ENCODE assay signal across 28 cellular contexts in the genomic region with DNA sequence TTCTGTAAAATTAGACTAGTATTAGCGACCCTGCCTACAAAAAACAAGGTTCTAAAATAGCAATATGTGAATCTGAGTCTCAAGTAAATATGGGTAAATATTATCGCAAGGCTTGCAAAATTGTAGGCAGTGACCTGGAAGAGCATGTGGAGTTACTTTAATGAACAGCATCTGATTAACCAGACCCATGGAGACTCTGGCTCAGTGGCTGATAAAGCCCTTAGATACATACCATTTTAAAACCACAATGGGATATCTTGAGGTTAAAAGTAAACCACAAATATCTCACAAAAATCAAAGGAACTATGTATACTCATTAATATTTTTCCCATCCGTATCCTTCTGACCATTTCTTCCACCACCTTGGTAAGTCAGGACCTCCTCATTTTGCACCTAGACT.
DNase-seq lines count a peak whose midpoint lies in the region; ATAC-seq and TF ChIP-seq lines count a peak whose summit lies in the region.
"Had no signal": no experiment of that assay in that cellular context is flagged by ENCODE, and none has a peak within 500 bp of the region (broad histone marks: within the 10 kb centered on the region; RNA-seq: fewer than 3 reads in every experiment).

No MANE protein-coding gene starts in this region.

- DNase-seq in AG09319 (ENCODE audit: extremely low read depth, low read depth) (peak; percentile 44), M059J (ENCODE audit: low read depth) (peak; percentile 76), astrocyte of the spinal cord (ENCODE audit: low read depth, low spot score) (peak; percentile 77), kidney glomerular epithelial cell (lab: John Stamatoyannopoulos, UW) (peak; percentile 29), left lobe of liver (ENCODE audit: low spot score) (no peak), D341Med (ENCODE audit: low spot score) (no peak), MV-4-11 (lab: John Stamatoyannopoulos, UW) (no peak)
- DNase-seq: activated CD8-positive, alpha-beta T cell treated with anti-CD3 and anti-CD28 coated beads, Interleukin-2, amount 10 ng/mL, durations not matched to agents 7 days and 5 days; activated effector memory CD4-positive, alpha-beta T cell treated with Interleukin-2 at 50 U/mL for 16 hours; activated T-cell treated with anti-CD3 and anti-CD28 coated beads for 4 hours; GF-D8; glutamatergic neuron; GOT3; left lung; naive B cell; NCI-H1694; NCI-H2171 treated with DMSO at 0.1 percent for 48 hours; NCI-H524 treated with DMSO at 0.1 percent for 48 hours; occipital lobe; Peyer's patch; spleen; stimulated activated CD4-positive, alpha-beta T cell treated with anti-CD3 and anti-CD28 coated beads, Interleukin-4, amount 100 ng/mL, for 1 hour; stimulated activated naive CD4-positive, alpha-beta T cell; T-helper 17 cell had no signal

- TF ChIP-seq CTCF in AG09319 (IDR thresholded peaks at IDR 0.05; ENCODE audit: low read depth, low read length): no peak
- TF ChIP-seq CTCF in astrocyte of the spinal cord (IDR thresholded peaks at IDR 0.05; ENCODE audit: low read depth, low read length): no peak

- H3K4me3 ChIP-seq in astrocyte of the spinal cord (ENCODE audit: low read depth, low read length): no peak overlapping the region
- H3K4me3 ChIP-seq: coronary artery, left lung, Peyer's patch, SJSA1, spleen had no signal

- in situ Hi-C loops in astrocyte of the spinal cord (cut with HindIII; ENCODE audit: low sequenced_read_pairs): no loop called here

- ATAC-seq in left lobe of liver: no peak
- no peak for ATAC-seq in HG03139 (IDR thresholded peaks at IDR 0.05; ENCODE audit: unreplicated experiment)
- ATAC-seq: activated CD8-positive, alpha-beta T cell treated with anti-CD3 and anti-CD28 coated beads, Interleukin-2, amount 10 ng/mL, durations not matched to agents 7 days and 5 days; esophagus mucosa; left lung; T-helper 17 cell had no signal

Comparison
In these comparisons a context has a peak if more than half of its experiments do, and no peak if none do; other contexts are left out.
1. DNase-seq: peak in AG09319 (single experiment), M059J (single experiment), astrocyte of the spinal cord (single experiment) and kidney glomerular epithelial cell (single experiment); none in left lobe of liver (single experiment), D341Med (single experiment) and MV-4-11 (single experiment).